Comparison of ENCODE assay signal across 22 cellular contexts in genomic region chr5:65043843-65044359, GRCh38.
DNase-seq lines count a peak whose midpoint lies in the region; ATAC-seq, FAIRE-seq and TF ChIP-seq lines count a peak whose summit lies in the region.
"Had no signal": no experiment of that assay in that cellular context is flagged by ENCODE, and none has a peak within 500 bp of the region (broad histone marks: within the 10 kb centered on the region; RNA-seq: fewer than 3 reads in every experiment).

No MANE protein-coding gene starts in this region.

- POLR2A ChIA-PET in K562 (lab: Yijun Ruan, JAX): no interaction called here

- WGBS in K562 (ENCODE audit: insufficient coverage, low coverage, missing lambda C conversion rate): 5% methylated on average over 5 of the region's 5 CpGs

- TF ChIP-seq RAD21 in K562 (CRISPR knock-in tag; conservative IDR thresholded peaks at IDR 0.05 in 1 of 2, IDR thresholded peaks at IDR 0.05 in 1 of 2): no peak

- TF ChIP-seq POLR2A in K562 (conservative IDR thresholded peaks at IDR 0.05): no peak

- no peak overlapping the region for H2AFZ ChIP-seq in K562 (ENCODE audit: low read depth, low read length)

- no peak overlapping the region for H3K4me3 ChIP-seq in K562

- H3K27me3 Mint-ChIP-seq in activated CD8-positive, alpha-beta memory T cell treated with anti-CD3 and anti-CD28 coated beads, Interleukin-2, amount 10 ng/mL, durations not matched to agents 7 days and 5 days: no peaks in the 10 kb centered on the region
- H3K27me3 Mint-ChIP-seq: stimulated activated memory B cell treated with anti-CD40 and anti-IgM and Interleukin-4, amounts not matched to agents 10 μg/mL and 1 μg/mL and 100 μg/mL, for 72 hours had no signal

- no peaks in the 10 kb centered on the region for H3K9me1 ChIP-seq in K562 (ENCODE audit: control insufficient read depth, insufficient read depth, low read length)

- H3K9me3 Mint-ChIP-seq in activated CD8-positive, alpha-beta memory T cell treated with anti-CD3 and anti-CD28 coated beads, Interleukin-2, amount 10 ng/mL, durations not matched to agents 7 days and 5 days (ENCODE audit: low read depth): no peaks in the 10 kb centered on the region
- H3K9me3 Mint-ChIP-seq: stimulated activated memory B cell treated with anti-CD40 and anti-IgM and Interleukin-4, amounts not matched to agents 10 μg/mL and 1 μg/mL and 100 μg/mL, for 72 hours had no signal

- no peaks in the 10 kb centered on the region for H3K9me3 ChIP-seq in K562 (replicated peaks; ENCODE audit: control insufficient read depth, insufficient read depth, low read depth, low read length)

- no peaks in the 10 kb centered on the region for H3K4me1 ChIP-seq in K562 (replicated peaks in 1 of 2; ENCODE audit: control insufficient read depth in 2 of 2, insufficient read depth in 2 of 2, low read length in 2 of 2)

- peaks cover 8% of the 10 kb centered on the region for H3K4me1 Mint-ChIP-seq in activated CD8-positive, alpha-beta memory T cell treated with anti-CD3 and anti-CD28 coated beads, Interleukin-2, amount 10 ng/mL, durations not matched to agents 7 days and 5 days
- H3K4me1 Mint-ChIP-seq: stimulated activated memory B cell treated with anti-CD40 and anti-IgM and Interleukin-4, amounts not matched to agents 10 μg/mL and 1 μg/mL and 100 μg/mL, for 72 hours had no signal

- TF ChIP-seq EP300 in K562 (IDR thresholded peaks at IDR 0.05; ENCODE audit: low read length): no peak

- no peak for TF ChIP-seq CTCF in K562 (IDR thresholded peaks at IDR 0.05 in 2 of 3, conservative IDR thresholded peaks at IDR 0.05 in 1 of 3; ENCODE audit: insufficient read depth in 2 of 3, low read depth in 1 of 3, low read length in 3 of 3)

- no TSS peak for BruUV-seq in K562 (replicated peaks; lab: Mats Ljungman, UMichigan)

- H3K79me2 ChIP-seq in K562 (ENCODE audit: control insufficient read depth, insufficient read depth, low read length): no peaks in the 10 kb centered on the region

- no peak overlapping the region for H3K9ac ChIP-seq in K562 (ENCODE audit: insufficient read depth in 1 of 2, low read depth in 2 of 2, low read length in 2 of 2)

- no peak for FAIRE-seq in K562 (lab: Jason Lieb, UNC)
- FAIRE-seq: keratinocyte, RCC 7860 had no signal

- no peak overlapping the region for H3K4me3 Mint-ChIP-seq in activated CD8-positive, alpha-beta memory T cell treated with anti-CD3 and anti-CD28 coated beads, Interleukin-2, amount 10 ng/mL, durations not matched to agents 7 days and 5 days
- H3K4me3 Mint-ChIP-seq: stimulated activated memory B cell treated with anti-CD40 and anti-IgM and Interleukin-4, amounts not matched to agents 10 μg/mL and 1 μg/mL and 100 μg/mL, for 72 hours; type B pancreatic cell had no signal

- H3K27ac Mint-ChIP-seq in activated CD8-positive, alpha-beta memory T cell treated with anti-CD3 and anti-CD28 coated beads, Interleukin-2, amount 10 ng/mL, durations not matched to agents 7 days and 5 days: no peak overlapping the region
- H3K27ac Mint-ChIP-seq: stimulated activated memory B cell treated with anti-CD40 and anti-IgM and Interleukin-4, amounts not matched to agents 10 μg/mL and 1 μg/mL and 100 μg/mL, for 72 hours; type B pancreatic cell had no signal

- no peaks in the 10 kb centered on the region for H4K20me1 ChIP-seq in K562 (replicated peaks; ENCODE audit: control insufficient read depth, insufficient read depth, low read length)

- CTCF ChIA-PET in K562 (lab: Yijun Ruan, JAX; ENCODE audit: low intra/inter-chr PET ratio): no interaction called here
- CTCF ChIA-PET in activated CD8-positive, alpha-beta memory T cell treated with anti-CD3 and anti-CD28 coated beads, Interleukin-2, amount 10 ng/mL, durations not matched to agents 7 days and 5 days (lab: Charles Lee): no interaction called here

- intact Hi-C loops in K562 (cut with micrococcal nuclease): no loop called here

- no peaks in the 10 kb centered on the region for H3K36me3 Mint-ChIP-seq in activated CD8-positive, alpha-beta memory T cell treated with anti-CD3 and anti-CD28 coated beads, Interleukin-2, amount 10 ng/mL, durations not matched to agents 7 days and 5 days
- H3K36me3 Mint-ChIP-seq: stimulated activated memory B cell treated with anti-CD40 and anti-IgM and Interleukin-4, amounts not matched to agents 10 μg/mL and 1 μg/mL and 100 μg/mL, for 72 hours; type B pancreatic cell had no signal

- no peaks in the 10 kb centered on the region for H3K36me3 ChIP-seq in K562 (ENCODE audit: control insufficient read depth, insufficient read depth, low read length)

- H3K27ac ChIP-seq in K562 (ENCODE audit: extremely low read depth, low read depth, low read length): no peak overlapping the region
- H3K27ac ChIP-seq: C4-2B, HL-60 had no signal

- peak; percentile 47 for ATAC-seq in GM19023 (IDR thresholded peaks at IDR 0.05; ENCODE audit: unreplicated experiment)
- peak; percentile 47 for ATAC-seq in GM21786 (IDR thresholded peaks at IDR 0.05; ENCODE audit: unreplicated experiment)
- ATAC-seq in HG03095 (IDR thresholded peaks at IDR 0.05; ENCODE audit: unreplicated experiment): peak; percentile 50
- ATAC-seq in K562: no peak
- ATAC-seq in activated CD8-positive, alpha-beta memory T cell treated with anti-CD3 and anti-CD28 coated beads, Interleukin-2, amount 10 ng/mL, durations not matched to agents 7 days and 5 days: no peak
- ATAC-seq in HG03097 (IDR thresholded peaks at IDR 0.05; ENCODE audit: low FRiP score, unreplicated experiment): no peak
- ATAC-seq: esophagus mucosa; stimulated activated memory B cell treated with anti-CD40 and anti-IgM and Interleukin-4, amounts not matched to agents 10 μg/mL and 1 μg/mL and 100 μg/mL, for 72 hours had no signal

- in situ Hi-C loops in K562 (cut with MboI): no loop called here

- peaks cover 0 to 5% of the 10 kb centered on the region in 2 experiments; a peak in 1 of 5 replicates for H3K27me3 ChIP-seq in K562 (ENCODE audit: control insufficient read depth in 2 of 2, insufficient read depth in 2 of 2, low read length in 2 of 2)

- DNase-seq in K562 (ENCODE audit: extremely low read depth in 1 of 4, low spot score in 3 of 4) (no peak), NCI-H2227 treated with DMSO at 0.1 percent for 48 hours (lab: John Stamatoyannopoulos, UW) (no peak), SHP77 treated with DMSO at 0.1 percent for 48 hours (lab: John Stamatoyannopoulos, UW) (no peak)
- DNase-seq in activated CD8-positive, alpha-beta memory T cell treated with anti-CD3 and anti-CD28 coated beads, Interleukin-2, amount 10 ng/mL, durations not matched to agents 7 days and 5 days: no peak
- DNase-seq: activated CD4-positive, CD25-positive, alpha-beta regulatory T cell; activated naive CD4-positive, alpha-beta T cell; dermis blood vessel endothelial cell; DMS79 treated with DMSO at 0.1 percent for 48 hours; glutamatergic neuron; Kasumi-1; NCI-H69 had no signal

- H3K4me2 ChIP-seq in K562 (ENCODE audit: insufficient read depth, low read length): no peak overlapping the region

TF ChIP-seq in K562, 482 proteins besides CTCF, POLR2A, EP300 and RAD21:
- no peak for TF ChIP-seq GTF2B (IDR thresholded peaks at IDR 0.05; ENCODE audit: extremely low read depth, insufficient read length)
- TF ChIP-seq ESRRA (IDR thresholded peaks at IDR 0.05; ENCODE audit: borderline replicate concordance, low read depth): peak; percentile 31; the same call in 1 of the 2 replicates
- 0 out of 4 replicates have a peak, but pooled peaks of 1 of the 2 experiments have one; percentile 17 for TF ChIP-seq KDM1A (IDR thresholded peaks at IDR 0.05)
- peak; percentile 60 for TF ChIP-seq RBM25 (IDR thresholded peaks at IDR 0.05; ENCODE audit: low read depth, low read length, severe bottlenecking)

Comparison
In these comparisons a context has a peak if more than half of its experiments do, and no peak if none do; other contexts are left out.
1. ATAC-seq: peak in GM19023 (single experiment), GM21786 (single experiment) and HG03095 (single experiment); none in K562 (single experiment), activated CD8-positive, alpha-beta memory T cell treated with anti-CD3 and anti-CD28 coated beads, Interleukin-2, amount 10 ng/mL, durations not matched to agents 7 days and 5 days (single experiment) and HG03097 (single experiment).